Comparison of ENCODE assay signal across 12 cellular contexts in the genomic region with DNA sequence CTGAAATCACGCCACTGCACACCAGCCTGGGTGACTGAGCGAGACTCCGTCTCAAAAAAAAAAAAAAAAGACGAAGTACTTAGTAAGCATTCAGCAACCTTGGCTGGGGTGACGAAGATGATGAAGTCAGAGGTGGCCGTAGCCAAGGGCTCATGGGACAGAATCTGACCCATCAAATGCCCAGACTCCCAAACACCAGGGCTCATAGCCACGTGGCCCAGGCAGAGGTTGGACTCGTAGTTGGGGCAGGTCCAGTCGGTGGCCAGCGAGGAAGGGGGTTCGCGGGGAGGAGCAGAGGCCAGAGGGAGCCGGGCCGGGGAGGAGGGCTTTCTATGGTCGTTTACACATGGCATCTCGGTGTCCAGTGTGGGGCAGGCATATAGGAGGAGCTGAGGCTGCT. TPM values are rescaled to one million over a fixed set of nuclear protein-coding genes. Genes with fewer than 3 reads are reported as not detected.
A peak's percentile ranks its signal among the peaks of the same experiment; 100 is the strongest.
DNase-seq lines count a peak whose midpoint lies in the region; ATAC-seq and TF ChIP-seq lines count a peak whose summit lies in the region.
"Had no signal": no experiment of that assay in that cellular context is flagged by ENCODE, and none has a peak within 500 bp of the region (broad histone marks: within the 10 kb centered on the region; RNA-seq: fewer than 3 reads in every experiment).

No MANE protein-coding gene starts in this region.

- no peak overlapping the region for H3K18ac ChIP-seq in mesenchymal stem cell (ENCODE audit: low read depth in 1 of 2, low read length in 2 of 2)

- peak overlapping the region in 1 of 2 experiments; percentile 27 for H3K4ac ChIP-seq in mesenchymal stem cell (ENCODE audit: low read depth in 1 of 2, low read length in 2 of 2)

- no peak overlapping the region for H3K23ac ChIP-seq in mesenchymal stem cell (ENCODE audit: low read length in 2 of 2)

- peaks cover 12% of the 10 kb centered on the region for H3K36me3 Mint-ChIP-seq in HFFc6 (ENCODE audit: low read depth)
- peaks cover 7% of the 10 kb centered on the region for H3K36me3 Mint-ChIP-seq in osteocyte (ENCODE audit: unreplicated experiment)
- peaks cover 1% of the 10 kb centered on the region for H3K36me3 Mint-ChIP-seq in activated naive CD8-positive, alpha-beta T cell treated with anti-CD3 and anti-CD28 coated beads, Interleukin-2, amount 50 U/mL, for 24 hours (ENCODE audit: low read depth)
- H3K36me3 Mint-ChIP-seq: natural killer cell had no signal

- no peak overlapping the region for H3K4me3 ChIP-seq in dorsolateral prefrontal cortex
- no peak overlapping the region for H3K4me3 ChIP-seq in mesenchymal stem cell (ENCODE audit: insufficient read depth in 1 of 2, low read depth in 1 of 2, low read length in 2 of 2)
- no peak overlapping the region for H3K4me3 ChIP-seq in subcutaneous abdominal adipose tissue (ENCODE audit: low read depth in 1 of 5, low read length in 5 of 5)

- H3K27me3 ChIP-seq in dorsolateral prefrontal cortex, result no peaks in the 10 kb centered on the region
- H3K27me3 ChIP-seq in mesenchymal stem cell (ENCODE audit: control insufficient read depth in 1 of 2, insufficient read depth in 1 of 2, low read length in 2 of 2), result no peaks in the 10 kb centered on the region
- H3K27me3 ChIP-seq in subcutaneous abdominal adipose tissue (ENCODE audit: control insufficient read depth in 5 of 5, insufficient read depth in 4 of 5, low read length in 5 of 5), result no peaks in the 10 kb centered on the region

- H3K4me1 Mint-ChIP-seq in HFFc6 (ENCODE audit: low read depth) (peaks cover 61% of the 10 kb centered on the region), osteocyte (ENCODE audit: unreplicated experiment) (peaks cover 19% of the 10 kb centered on the region)
- H3K4me1 Mint-ChIP-seq in activated naive CD8-positive, alpha-beta T cell treated with anti-CD3 and anti-CD28 coated beads, Interleukin-2, amount 50 U/mL, for 24 hours, result peaks cover 4% of the 10 kb centered on the region

- H3K36me3 ChIP-seq in mesenchymal stem cell (ENCODE audit: control insufficient read depth in 1 of 2, insufficient read depth in 2 of 2, low read depth in 1 of 2, low read length in 2 of 2), result peaks cover 5 to 16% of the 10 kb centered on the region in 2 experiments
- peaks cover 0 to 4% (median 0%) of the 10 kb centered on the region in 5 donors for H3K36me3 ChIP-seq in subcutaneous abdominal adipose tissue (ENCODE audit: control insufficient read depth in 5 of 5, insufficient read depth in 5 of 5, low read length in 5 of 5)

- ATAC-seq in GM18520 (IDR thresholded peaks at IDR 0.05; ENCODE audit: unreplicated experiment), result no peak
- no peak for ATAC-seq in activated naive CD8-positive, alpha-beta T cell treated with anti-CD3 and anti-CD28 coated beads, Interleukin-2, amount 50 U/mL, for 24 hours
- ATAC-seq: activated CD8-positive, alpha-beta T cell treated with anti-CD3 and anti-CD28 coated beads, Interleukin-2, amount 10 ng/mL, durations not matched to agents 7 days and 5 days; natural killer cell had no signal

- H3K9ac ChIP-seq in mesenchymal stem cell (ENCODE audit: low read length) (peak overlapping the region; percentile 19), subcutaneous abdominal adipose tissue (ENCODE audit: low read length in 5 of 5) (no peak overlapping the region)

- no peak overlapping the region for H2BK120ac ChIP-seq in mesenchymal stem cell (ENCODE audit: low read depth, low read length)

- intact Hi-C loops in dorsolateral prefrontal cortex (cut with DNase I), result no loop called here

- no peak overlapping the region for H2BK12ac ChIP-seq in mesenchymal stem cell (ENCODE audit: low read length in 2 of 2)

- H2AK5ac ChIP-seq in mesenchymal stem cell (ENCODE audit: low read length, severe bottlenecking), result no peak overlapping the region

- H2BK5ac ChIP-seq in mesenchymal stem cell (ENCODE audit: low read depth, low read length, poor library complexity, severe bottlenecking), result no peak overlapping the region

- 94% methylated on average over 16 of the region's 16 CpGs for WGBS in mesenchymal stem cell

- DNase-seq in HFFc6 (no peak), dorsolateral prefrontal cortex (peak in 1 of 10 donors; percentile 40), mesenchymal stem cell (no peak), osteocyte (ENCODE audit: extremely low spot score, unreplicated experiment) (no peak), NCI-H1417 (lab: John Stamatoyannopoulos, UW) (no peak)
- no peak for DNase-seq in activated naive CD8-positive, alpha-beta T cell treated with anti-CD3 and anti-CD28 coated beads, Interleukin-2, amount 50 U/mL, for 24 hours
- DNase-seq: activated CD8-positive, alpha-beta T cell treated with anti-CD3 and anti-CD28 coated beads, Interleukin-2, amount 10 ng/mL, durations not matched to agents 7 days and 5 days; activated effector memory CD4-positive, alpha-beta T cell treated with Interleukin-2 at 50 U/mL for 16 hours; DND-41; natural killer cell had no signal

- no peak overlapping the region for H2BK15ac ChIP-seq in mesenchymal stem cell (ENCODE audit: low read depth, poor library complexity, severe bottlenecking)

- H3K9me3 Mint-ChIP-seq in HFFc6 (no peaks in the 10 kb centered on the region), osteocyte (ENCODE audit: unreplicated experiment) (no peaks in the 10 kb centered on the region)
- H3K9me3 Mint-ChIP-seq in activated naive CD8-positive, alpha-beta T cell treated with anti-CD3 and anti-CD28 coated beads, Interleukin-2, amount 50 U/mL, for 24 hours, result no peaks in the 10 kb centered on the region
- H3K9me3 Mint-ChIP-seq: natural killer cell had no signal

- H4K8ac ChIP-seq in mesenchymal stem cell (ENCODE audit: low read length), result peak overlapping the region; percentile 67

- H3K27me3 Mint-ChIP-seq in HFFc6 (ENCODE audit: insufficient read depth), result peaks cover 3% of the 10 kb centered on the region; the same call in 1 of the 2 replicates
- H3K27me3 Mint-ChIP-seq in osteocyte (ENCODE audit: unreplicated experiment), result no peaks in the 10 kb centered on the region
- H3K27me3 Mint-ChIP-seq in activated naive CD8-positive, alpha-beta T cell treated with anti-CD3 and anti-CD28 coated beads, Interleukin-2, amount 50 U/mL, for 24 hours, result no peaks in the 10 kb centered on the region

- H3K27ac ChIP-seq in dorsolateral prefrontal cortex (peak overlapping the region in 47 of 59 donors; percentile 1 to 98 (median 92)), mesenchymal stem cell (ENCODE audit: low read length, poor library complexity, severe bottlenecking) (no peak overlapping the region), subcutaneous abdominal adipose tissue (ENCODE audit: low read depth, low read length) (peak overlapping the region; percentile 54)

- H3K14ac ChIP-seq in mesenchymal stem cell (ENCODE audit: low read length in 2 of 2), result no peak overlapping the region

- no peak overlapping the region for H2AFZ ChIP-seq in mesenchymal stem cell (ENCODE audit: low read depth, low read length)

- H3K9me3 ChIP-seq in mesenchymal stem cell (ENCODE audit: control insufficient read depth, low read length) (no peaks in the 10 kb centered on the region), subcutaneous abdominal adipose tissue (ENCODE audit: control insufficient read depth in 5 of 5, low read length in 5 of 5) (no peaks in the 10 kb centered on the region)

- H3K4me3 Mint-ChIP-seq in HFFc6 (no peak overlapping the region), osteocyte (ENCODE audit: unreplicated experiment) (no peak overlapping the region)
- H3K4me3 Mint-ChIP-seq in activated naive CD8-positive, alpha-beta T cell treated with anti-CD3 and anti-CD28 coated beads, Interleukin-2, amount 50 U/mL, for 24 hours, result no peak overlapping the region
- H3K4me3 Mint-ChIP-seq: activated CD8-positive, alpha-beta T cell treated with anti-CD3 and anti-CD28 coated beads, Interleukin-2, amount 10 ng/mL, durations not matched to agents 7 days and 5 days; natural killer cell had no signal

- no peak overlapping the region for H3K4me2 ChIP-seq in mesenchymal stem cell (ENCODE audit: low read length, poor library complexity, severe bottlenecking)

- H3K27ac Mint-ChIP-seq in HFFc6 (peak overlapping the region; percentile 94; the same call in 1 of the 2 replicates), osteocyte (ENCODE audit: unreplicated experiment) (no peak overlapping the region)
- H3K27ac Mint-ChIP-seq in activated naive CD8-positive, alpha-beta T cell treated with anti-CD3 and anti-CD28 coated beads, Interleukin-2, amount 50 U/mL, for 24 hours, result no peak overlapping the region
- H3K27ac Mint-ChIP-seq: activated CD8-positive, alpha-beta T cell treated with anti-CD3 and anti-CD28 coated beads, Interleukin-2, amount 10 ng/mL, durations not matched to agents 7 days and 5 days had no signal

- H4K91ac ChIP-seq in mesenchymal stem cell (ENCODE audit: low read length), result peak overlapping the region; percentile 80

- peaks cover 42% of the 10 kb centered on the region for H3K79me1 ChIP-seq in mesenchymal stem cell (replicated peaks; ENCODE audit: low read length, poor library complexity, severe bottlenecking)

- H3K4me1 ChIP-seq in mesenchymal stem cell (ENCODE audit: control insufficient read depth, insufficient read depth, low read depth, low read length) (peaks cover 30% of the 10 kb centered on the region), subcutaneous abdominal adipose tissue (ENCODE audit: control insufficient read depth in 5 of 5, insufficient read depth in 5 of 5, low read length in 5 of 5) (peaks cover 0 to 51% (median 32%) of the 10 kb centered on the region in 5 donors)

- TF ChIP-seq CTCF in HFFc6 (IDR thresholded peaks at IDR 0.05) (no peak), dorsolateral prefrontal cortex (IDR thresholded peaks at IDR 0.05 in 54 of 56, conservative IDR thresholded peaks at IDR 0.05 in 2 of 56; ENCODE audit: low read depth in 1 of 56, partially characterized antibody in 56 of 56) (no peak), osteocyte (IDR thresholded peaks at IDR 0.05) (no peak)

RNA-seq across cellular contexts. Expression of gene EHD2, which starts 52.1 kb away (rescaled TPM):
- total RNA-seq in HFFc6 (2021; fragmentation: NEBNext Ultra II Directional; extraction: Animal tissue kit (Norgen Biotek cat#: 25700)), result 100 to 1,000 TPM; 321 to 395 (median 334) TPM
- total RNA-seq in dorsolateral prefrontal cortex (10 to 100 TPM; 12.2 to 45.9 (median 22.6) TPM), osteocyte (440 and 443 TPM in 2 replicates)
- 340 TPM for polyA plus RNA-seq in mesenchymal stem cell (2013, experiment 1 of 2)
- 325 TPM for polyA plus RNA-seq in mesenchymal stem cell (2013, experiment 2 of 2)

RNA-seq across cellular contexts. Expression of gene BICRA, which starts 52.2 kb away (rescaled TPM):
- total RNA-seq in HFFc6 (2021; fragmentation: NEBNext Ultra II Directional; extraction: Animal tissue kit (Norgen Biotek cat#: 25700)), result 10 to 100 TPM; 11.8 to 16.7 (median 15.5) TPM
- total RNA-seq in dorsolateral prefrontal cortex (10 to 100 TPM; 14.1 to 34.9 (median 22.9) TPM), osteocyte (17.1 and 20.4 TPM in 2 replicates)
- polyA plus RNA-seq in mesenchymal stem cell (2013, experiment 1 of 2), result 7.9 TPM
- 7.3 TPM for polyA plus RNA-seq in mesenchymal stem cell (2013, experiment 2 of 2)
